Comparison of ENCODE assay signal across 1 cellular context in genomic region chr16:89922477-89922883, GRCh38.
TF ChIP-seq lines count a peak whose summit lies in the region.

No MANE protein-coding gene starts in this region.

TF ChIP-seq in HepG2, 621 proteins besides CTCF, POLR2A, EP300 and RAD21 (continued from another document and continues in another):
- TF ChIP-seq FOXO4 (CRISPR knock-in tag; conservative IDR thresholded peaks at IDR 0.05) (no peak), ZSCAN12 (CRISPR knock-in tag; IDR thresholded peaks at IDR 0.05) (0 out of 2 replicates have a peak, but pooled peaks have one; percentile 22), SNRNP70 (IDR thresholded peaks at IDR 0.05; ENCODE audit: low read depth, low read length) (no peak), CC2D1A (CRISPR knock-in tag; IDR thresholded peaks at IDR 0.05) (no peak), SETDB1 (CRISPR knock-in tag; IDR thresholded peaks at IDR 0.05; ENCODE audit: borderline replicate concordance) (no peak), ZNF646 (CRISPR knock-in tag; IDR thresholded peaks at IDR 0.05) (0 out of 2 replicates have a peak, but pooled peaks have one; percentile 34), NR2F2 (IDR thresholded peaks at IDR 0.05; ENCODE audit: borderline replicate concordance, low read depth) (no peak), ZNF235 (CRISPR knock-in tag; IDR thresholded peaks at IDR 0.05; ENCODE audit: borderline replicate concordance) (no peak), ZNF350 (CRISPR knock-in tag; IDR thresholded peaks at IDR 0.05; ENCODE audit: borderline replicate concordance, low read depth) (peak; percentile 54; the same call in 1 of the 2 replicates), ZBTB49 (CRISPR knock-in tag; IDR thresholded peaks at IDR 0.05; ENCODE audit: borderline replicate concordance) (no peak), ZNF790 (CRISPR knock-in tag; IDR thresholded peaks at IDR 0.05; ENCODE audit: borderline replicate concordance) (no peak), ZMAT3 (CRISPR knock-in tag; conservative IDR thresholded peaks at IDR 0.05) (no peak; the same call in none of the 2 replicates), ZHX2 (IDR thresholded peaks at IDR 0.05; ENCODE audit: low read depth) (no peak), ZHX2 (CRISPR knock-in tag; IDR thresholded peaks at IDR 0.05; ENCODE audit: borderline replicate concordance) (no peak), ZNF546 (CRISPR knock-in tag; conservative IDR thresholded peaks at IDR 0.05) (no peak), FUBP1 (CRISPR knock-in tag; IDR thresholded peaks at IDR 0.05; ENCODE audit: borderline replicate concordance) (no peak), ZBTB10 (CRISPR knock-in tag; IDR thresholded peaks at IDR 0.05; ENCODE audit: borderline replicate concordance) (no peak), FLYWCH1 (CRISPR knock-in tag; IDR thresholded peaks at IDR 0.05) (no peak), ZNF264 (CRISPR knock-in tag; IDR thresholded peaks at IDR 0.05) (peak; percentile 88), TCF12 (IDR thresholded peaks at IDR 0.05) (no peak), TCF12 (CRISPR knock-in tag; IDR thresholded peaks at IDR 0.05) (no peak; the same call in 1 of the 2 replicates), NCOA5 (CRISPR knock-in tag; IDR thresholded peaks at IDR 0.05) (no peak), DNMT1 (CRISPR knock-in tag; IDR thresholded peaks at IDR 0.05) (no peak), ZNF512 (CRISPR knock-in tag; IDR thresholded peaks at IDR 0.05) (no peak), CHCHD3 (CRISPR knock-in tag; IDR thresholded peaks at IDR 0.05) (peak; percentile 58; the same call in 1 of the 2 replicates), STAG1 (CRISPR knock-in tag; IDR thresholded peaks at IDR 0.05) (no peak), ZFX (CRISPR knock-in tag; IDR thresholded peaks at IDR 0.05; ENCODE audit: low read depth) (no peak), NR2C2 (CRISPR knock-in tag; IDR thresholded peaks at IDR 0.05; ENCODE audit: borderline replicate concordance) (no peak; the same call in 1 of the 2 replicates), FOXA1 (IDR thresholded peaks at IDR 0.05) (no peak), FOXA1 (CRISPR knock-in tag; IDR thresholded peaks at IDR 0.05) (no peak), ATF6 (CRISPR knock-in tag; conservative IDR thresholded peaks at IDR 0.05) (no peak), EHMT2 (IDR thresholded peaks at IDR 0.05; ENCODE audit: borderline replicate concordance, low read depth, low read length) (no peak)
